Comparison of ENCODE assay signal across 1 cellular context in genomic region chr4:172088556-172088955, GRCh38.
A peak's percentile ranks its signal among the peaks of the same experiment; 100 is the strongest.
TF ChIP-seq lines count a peak whose summit lies in the region.

No MANE protein-coding gene starts in this region.

TF ChIP-seq in K562, 482 proteins besides CTCF, POLR2A, EP300 and RAD21 (continued from another document):
- TF ChIP-seq, protein P1, sequence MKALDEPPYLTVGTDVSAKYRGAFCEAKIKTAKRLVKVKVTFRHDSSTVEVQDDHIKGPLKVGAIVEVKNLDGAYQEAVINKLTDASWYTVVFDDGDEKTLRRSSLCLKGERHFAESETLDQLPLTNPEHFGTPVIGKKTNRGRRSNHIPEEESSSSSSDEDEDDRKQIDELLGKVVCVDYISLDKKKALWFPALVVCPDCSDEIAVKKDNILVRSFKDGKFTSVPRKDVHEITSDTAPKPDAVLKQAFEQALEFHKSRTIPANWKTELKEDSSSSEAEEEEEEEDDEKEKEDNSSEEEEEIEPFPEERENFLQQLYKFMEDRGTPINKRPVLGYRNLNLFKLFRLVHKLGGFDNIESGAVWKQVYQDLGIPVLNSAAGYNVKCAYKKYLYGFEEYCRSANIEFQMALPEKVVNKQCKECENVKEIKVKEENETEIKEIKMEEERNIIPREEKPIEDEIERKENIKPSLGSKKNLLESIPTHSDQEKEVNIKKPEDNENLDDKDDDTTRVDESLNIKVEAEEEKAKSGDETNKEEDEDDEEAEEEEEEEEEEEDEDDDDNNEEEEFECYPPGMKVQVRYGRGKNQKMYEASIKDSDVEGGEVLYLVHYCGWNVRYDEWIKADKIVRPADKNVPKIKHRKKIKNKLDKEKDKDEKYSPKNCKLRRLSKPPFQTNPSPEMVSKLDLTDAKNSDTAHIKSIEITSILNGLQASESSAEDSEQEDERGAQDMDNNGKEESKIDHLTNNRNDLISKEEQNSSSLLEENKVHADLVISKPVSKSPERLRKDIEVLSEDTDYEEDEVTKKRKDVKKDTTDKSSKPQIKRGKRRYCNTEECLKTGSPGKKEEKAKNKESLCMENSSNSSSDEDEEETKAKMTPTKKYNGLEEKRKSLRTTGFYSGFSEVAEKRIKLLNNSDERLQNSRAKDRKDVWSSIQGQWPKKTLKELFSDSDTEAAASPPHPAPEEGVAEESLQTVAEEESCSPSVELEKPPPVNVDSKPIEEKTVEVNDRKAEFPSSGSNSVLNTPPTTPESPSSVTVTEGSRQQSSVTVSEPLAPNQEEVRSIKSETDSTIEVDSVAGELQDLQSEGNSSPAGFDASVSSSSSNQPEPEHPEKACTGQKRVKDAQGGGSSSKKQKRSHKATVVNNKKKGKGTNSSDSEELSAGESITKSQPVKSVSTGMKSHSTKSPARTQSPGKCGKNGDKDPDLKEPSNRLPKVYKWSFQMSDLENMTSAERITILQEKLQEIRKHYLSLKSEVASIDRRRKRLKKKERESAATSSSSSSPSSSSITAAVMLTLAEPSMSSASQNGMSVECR (CRISPR knock-in tag; IDR thresholded peaks at IDR 0.05): no peak
- no peak for TF ChIP-seq ZNF668 (CRISPR knock-in tag; IDR thresholded peaks at IDR 0.05)
- TF ChIP-seq KDM1A (IDR thresholded peaks at IDR 0.05): peak; percentile 22 to 51; a peak in 1 of 4 replicates
- peak; percentile 71; the same call in 1 of the 2 replicates for TF ChIP-seq ARID1B (IDR thresholded peaks at IDR 0.05)
- TF ChIP-seq HOMEZ (CRISPR knock-in tag; IDR thresholded peaks at IDR 0.05): no peak
- peak; percentile 28; the same call in 1 of the 2 replicates for TF ChIP-seq NCOR1 (IDR thresholded peaks at IDR 0.05)
- no peak for TF ChIP-seq RFX5 (IDR thresholded peaks at IDR 0.05; ENCODE audit: low read depth, low read length)
- peak; percentile 54; the same call in 1 of the 2 replicates for TF ChIP-seq STAT5A (IDR thresholded peaks at IDR 0.05; ENCODE audit: borderline replicate concordance, low read length)
- TF ChIP-seq MEIS2 (IDR thresholded peaks at IDR 0.05; ENCODE audit: partially characterized antibody): peak; percentile 34
- no peak for TF ChIP-seq NONO (IDR thresholded peaks at IDR 0.05; ENCODE audit: low read depth in 2 of 2, low read length in 1 of 2)
- no peak for TF ChIP-seq ZKSCAN1 (IDR thresholded peaks at IDR 0.05; ENCODE audit: low read depth, low read length)
- TF ChIP-seq TAL1 (IDR thresholded peaks at IDR 0.05): peak; percentile 36; the same call in 1 of the 2 replicates
- 0 out of 2 replicates have a peak, but pooled peaks have one; percentile 29 for TF ChIP-seq SMARCA4 (IDR thresholded peaks at IDR 0.05)
- TF ChIP-seq CHAMP1 (IDR thresholded peaks at IDR 0.05): peak; percentile 43; the same call in 1 of the 2 replicates
- TF ChIP-seq ZNF212 (CRISPR knock-in tag; IDR thresholded peaks at IDR 0.05): no peak
- TF ChIP-seq ELF4 (CRISPR knock-in tag; IDR thresholded peaks at IDR 0.05): no peak
- no peak for TF ChIP-seq PRMT5 (CRISPR knock-in tag; IDR thresholded peaks at IDR 0.05)
- TF ChIP-seq PKNOX1 (IDR thresholded peaks at IDR 0.05): peak; percentile 25; the same call in 1 of the 2 replicates
- no peak for TF ChIP-seq ZFP30 (CRISPR knock-in tag; IDR thresholded peaks at IDR 0.05; ENCODE audit: borderline replicate concordance)
- TF ChIP-seq NFE2L1 (tag; IDR thresholded peaks at IDR 0.05; ENCODE audit: borderline replicate concordance, low read depth): no peak
